Comparison of ENCODE assay signal across 8 cellular contexts in the genomic region with DNA sequence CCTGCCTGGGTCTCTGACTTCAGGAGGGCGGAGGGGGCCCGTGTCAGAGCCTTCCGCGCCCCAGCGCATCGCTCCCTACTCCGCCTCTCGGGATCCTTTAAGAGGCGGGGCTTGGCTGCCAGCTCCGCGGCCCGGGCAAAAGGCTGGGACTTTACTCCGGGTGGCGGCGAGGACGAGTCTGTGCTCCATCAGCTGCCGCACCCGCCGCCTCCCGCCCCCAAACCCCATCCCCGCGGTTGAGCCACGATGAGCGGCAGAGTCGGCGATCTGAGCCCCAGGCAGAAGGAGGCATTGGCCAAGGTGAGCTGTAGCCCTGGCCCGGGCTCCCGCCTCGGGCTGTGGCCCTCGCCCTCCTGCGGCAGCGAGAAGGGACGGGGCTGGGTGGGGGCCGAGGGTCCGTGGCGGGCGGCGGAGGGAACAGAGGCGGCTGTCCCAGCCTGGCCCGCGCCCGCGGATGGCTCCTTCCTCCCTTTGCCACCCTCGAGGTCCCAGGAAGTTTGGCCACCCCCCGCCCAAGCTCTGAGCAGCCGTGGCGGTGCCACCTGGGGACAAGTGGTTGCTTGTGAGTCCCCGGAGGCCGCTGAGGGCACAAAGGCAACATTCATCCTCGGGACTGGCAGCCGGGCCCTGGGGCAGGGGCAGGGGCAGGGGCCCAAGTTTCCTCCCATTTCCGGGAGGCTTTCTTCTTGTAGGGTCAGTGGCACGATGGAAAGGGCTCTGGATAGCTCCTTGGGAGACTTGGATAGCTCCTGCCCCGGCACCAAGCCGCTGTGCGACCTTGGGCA. TPM values are rescaled to one million over a fixed set of nuclear protein-coding genes. Genes with fewer than 3 reads are reported as not detected.
DNase-seq lines count a peak whose midpoint lies in the region; ATAC-seq and TF ChIP-seq lines count a peak whose summit lies in the region.

A gene (plus strand): TSS at position 148 of the 785 bp plus-strand sequence. CDS start 99 bp downstream, at position 247.

- POLR2A ChIA-PET in BJ (lab: Charles Lee), result interaction anchor here (0.6 to 0.7 kb wide), 2 partner anchors 12 to 117 kb away, joined by 11 to 16 read pairs; no protein-coding TSS in a partner anchor

- H3K9me3 ChIP-seq in heart left ventricle (no peaks in the 10 kb centered on the region), upper lobe of left lung (no peaks in the 10 kb centered on the region)

- DNase-seq in BJ (ENCODE audit: low read depth) (no peak), HPDE6-E6E7 (ENCODE audit: extremely low spot score) (peak; percentile 69), amniotic stem cell (lab: John Stamatoyannopoulos, UW) (peak; percentile 19), heart left ventricle (peak; percentile 49 to 82 (median 71)), pons (ENCODE audit: low spot score) (peak; percentile 69), upper lobe of left lung (peak; percentile 64 to 91)

- CTCF ChIA-PET in BJ (lab: Yijun Ruan, JAX), result interaction anchor here (0.8 to 19.7 kb wide), 13 partner anchors 9 to 141 kb away, joined by 3 to 204 read pairs (median 6); a partner anchor contains a TSS

- TF ChIP-seq EP300 in upper lobe of left lung (IDR thresholded peaks at IDR 0.05), result no peak

- no peaks in the 10 kb centered on the region for H3K27me3 ChIP-seq in BJ (ENCODE audit: control insufficient read depth, insufficient read depth, low read length)
- H3K27me3 ChIP-seq in heart left ventricle, result peaks cover 4 to 41% (median 26%) of the 10 kb centered on the region in 9 donors
- peaks cover 0 to 26% (median 0%) of the 10 kb centered on the region in 4 donors for H3K27me3 ChIP-seq in upper lobe of left lung

- WGBS in heart left ventricle, 4 donors, result 1 to 4% (median 2%) methylated on average over 38 to 56 of the region's 56 CpGs
- 0 to 1% methylated on average over 2 to 39 of the region's 56 CpGs for WGBS in upper lobe of left lung, 2 donors

- intact Hi-C loops in T-helper 1 cell treated with Interleukin-12 subunit alpha and Interleukin-12 subunit beta and Interleukin-4 antibody, amounts not matched to agents 30 ng/mL and 1 ng/mL, for 36 hours (cut with micrococcal nuclease), result loop anchor here (1.0 kb wide), 2 partner anchors 27 to 205 kb away; no protein-coding TSS in a partner anchor
- intact Hi-C loops in heart left ventricle (cut with DNase I), result loop anchor here in 1 of 10 donors (10.0 kb wide), 1 partner anchor 358 kb away; no protein-coding TSS in a partner anchor

- TF ChIP-seq POLR2A in heart left ventricle (IDR thresholded peaks at IDR 0.05) (no peak), upper lobe of left lung (IDR thresholded peaks at IDR 0.05) (peak in 1 of 4 donors; percentile 59)

- H3K36me3 ChIP-seq in BJ (ENCODE audit: control insufficient read depth, insufficient read depth, low read length) (peaks cover 2% of the 10 kb centered on the region; the same call in 1 of the 2 replicates), heart left ventricle (no peaks in the 10 kb centered on the region), upper lobe of left lung (no peaks in the 10 kb centered on the region)

- H3K4me3 ChIP-seq in BJ (ENCODE audit: low read depth, low read length), result peak within 1 kb of the TSS; percentile 77
- peak within 1 kb of the TSS; percentile 31 to 68 (median 58) for H3K4me3 ChIP-seq in heart left ventricle
- H3K4me3 ChIP-seq in upper lobe of left lung, result peak within 1 kb of the TSS; percentile 46 to 77 (median 67)

- H3K27ac ChIP-seq in heart left ventricle, result peak within 1 kb of the TSS in 4 of 12 donors; percentile 1 to 61 (median 31)
- peak within 1 kb of the TSS in 2 of 4 donors; percentile 52 to 62 for H3K27ac ChIP-seq in upper lobe of left lung

- ATAC-seq in heart left ventricle (peak; percentile 47 to 85 (median 70)), upper lobe of left lung (ENCODE audit: low FRiP score in 2 of 2) (peak; percentile 62 to 89), HG03135 (IDR thresholded peaks at IDR 0.05; ENCODE audit: unreplicated experiment) (no peak)

- no peak for TF ChIP-seq CTCF in BJ (IDR thresholded peaks at IDR 0.05; ENCODE audit: insufficient read depth, low read depth, low read length)
- no peak for TF ChIP-seq CTCF in heart left ventricle (IDR thresholded peaks at IDR 0.05)
- no peak for TF ChIP-seq CTCF in upper lobe of left lung (IDR thresholded peaks at IDR 0.05)

- H3K4me1 ChIP-seq in heart left ventricle, result peaks cover 0 to 18% (median 9%) of the 10 kb centered on the region in 12 donors
- H3K4me1 ChIP-seq in upper lobe of left lung, result peaks cover 20 to 33% (median 27%) of the 10 kb centered on the region in 4 donors

RNA-seq across cellular contexts. Expression of the gene that starts here (rescaled TPM):
- polyA plus RNA-seq in BJ (2011; rRNA removed) (20.1 and 22.8 TPM in 2 replicates), heart left ventricle (10 to 100 TPM in 1 of 2 donors, under 1 TPM in 1; 0.30 to 11.2 TPM)
- 14.8 and 28.4 TPM in 2 replicates for polyA minus RNA-seq in BJ (2011; rRNA and poly(A)+ RNA removed)
- 11.1 and 12.2 TPM in 2 replicates for total RNA-seq in T-helper 1 cell treated with Interleukin-12 subunit alpha and Interleukin-12 subunit beta and Interleukin-4 antibody, amounts not matched to agents 30 ng/mL and 1 ng/mL, for 36 hours
- total RNA-seq in heart left ventricle (1 to 10 TPM in 5 of 9 donors, under 1 TPM in 4; 0.35 to 3.9 (median 1.6) TPM), upper lobe of left lung (10 to 100 TPM in 2 of 6 donors, 1 to 10 TPM in 4; 5.6 to 12.6 (median 8.4) TPM)
